ENCODE assay signal across 1 cellular context in genomic region chr2:221567809-221568208, GRCh38.
TF ChIP-seq lines count a peak whose summit lies in the region.

No MANE protein-coding gene starts in this region.

TF ChIP-seq in IMR-90, 13 proteins besides CTCF, POLR2A, EP300 and RAD21 (continued from another document):
- TF ChIP-seq USF2 (IDR thresholded peaks at IDR 0.05; ENCODE audit: low read depth, low read length) (no peak), NFE2L2 (IDR thresholded peaks at IDR 0.05; ENCODE audit: low read depth, low read length) (no peak), CHD1 (IDR thresholded peaks at IDR 0.05; ENCODE audit: low read depth, low read length) (no peak), MXI1 (IDR thresholded peaks at IDR 0.05; ENCODE audit: borderline replicate concordance, low read depth, low read length) (no peak), RCOR1 (IDR thresholded peaks at IDR 0.05; ENCODE audit: insufficient replicate concordance, low read length) (no peak), BHLHE40 (IDR thresholded peaks at IDR 0.05; ENCODE audit: low read depth, low read length) (no peak), SMC3 (IDR thresholded peaks at IDR 0.05; ENCODE audit: low read depth, low read length) (no peak), MAZ (IDR thresholded peaks at IDR 0.05; ENCODE audit: borderline replicate concordance, low read depth, low read length) (no peak)
TF ChIP-seq in IMR-90: peak in this region for 0.
